Comparison of ENCODE assay signal across 11 cellular contexts in the genomic region with DNA sequence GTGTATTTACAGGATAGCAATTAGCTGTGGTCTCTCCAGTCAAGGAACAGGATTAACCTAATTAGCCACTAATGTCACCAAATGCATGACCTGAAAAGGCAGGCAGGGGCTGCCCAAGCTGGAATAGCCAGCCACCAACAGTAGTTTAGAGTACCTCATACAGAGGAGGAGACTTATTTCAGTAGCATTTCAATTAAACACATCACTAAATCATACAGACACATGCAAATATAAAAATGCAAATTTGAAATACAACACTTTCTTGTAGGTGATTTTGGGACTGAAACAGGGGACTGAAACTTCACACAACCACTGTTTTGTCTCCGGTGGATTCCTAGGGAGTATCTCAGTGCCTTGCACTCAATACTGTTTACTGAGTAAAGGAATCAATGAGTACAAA.
DNase-seq lines count a peak whose midpoint lies in the region; ATAC-seq, FAIRE-seq and TF ChIP-seq lines count a peak whose summit lies in the region.
"Had no signal": no experiment of that assay in that cellular context is flagged by ENCODE, and none has a peak within 500 bp of the region (broad histone marks: within the 10 kb centered on the region; RNA-seq: fewer than 3 reads in every experiment).

No MANE protein-coding gene starts in this region.

- TF ChIP-seq CTCF in GM10248 (IDR thresholded peaks at IDR 0.05; ENCODE audit: control extremely low read depth, extremely low read depth, low read depth, missing control alignments) (no peak), coronary artery (IDR thresholded peaks at IDR 0.05) (no peak)

- peak; percentile 34 for DNase-seq in GM10248 (ENCODE audit: extremely low spot score)
- DNase-seq in GM19239 (ENCODE audit: insufficient read length, low spot score), result peak; percentile 15
- DNase-seq in NCI-H526 treated with DMSO at 0.1 percent for 48 hours (lab: John Stamatoyannopoulos, UW), result peak; percentile 92
- DNase-seq in AG20443 (ENCODE audit: low spot score), result no peak
- no peak for DNase-seq in coronary artery (ENCODE audit: low spot score)
- DNase-seq in NCI-H2029 treated with DMSO at 0.1 percent for 48 hours (lab: John Stamatoyannopoulos, UW), result no peak
- DNase-seq in HK-2 (ENCODE audit: unreplicated experiment), result no peak
- DNase-seq: COR-L47, heart right ventricle, NCI-H446 had no signal

- H3K27ac ChIP-seq in coronary artery, result no peak overlapping the region

- ATAC-seq in HG02884 (IDR thresholded peaks at IDR 0.05; ENCODE audit: unreplicated experiment), result peak; percentile 72
- ATAC-seq: heart right ventricle had no signal

- no peak overlapping the region for H3K4me3 ChIP-seq in coronary artery
- H3K4me3 ChIP-seq: heart right ventricle had no signal

- CTCF ChIA-PET in GM10248 (lab: Yijun Ruan, JAX), result interaction anchor here (0.8 to 1.2 kb wide), 3 partner anchors 12 to 633 kb away, joined by 3 to 5 read pairs (median 3); no protein-coding TSS in a partner anchor

- POLR2A ChIA-PET in GM10248 (lab: Yijun Ruan, JAX), result no interaction called here

- FAIRE-seq in GM19239 (lab: Jason Lieb, UNC), result peak; percentile 94

Comparison
In these comparisons a context has a peak if more than half of its experiments do, and no peak if none do; other contexts are left out.
1. DNase-seq: peak in GM10248 (single experiment), GM19239 (single experiment) and NCI-H526 treated with DMSO at 0.1 percent for 48 hours (single experiment); none in AG20443 (single experiment), coronary artery (single experiment), NCI-H2029 treated with DMSO at 0.1 percent for 48 hours (single experiment) and HK-2 (single experiment).